ENCODE assay signal across 8 cellular contexts in the genomic region with DNA sequence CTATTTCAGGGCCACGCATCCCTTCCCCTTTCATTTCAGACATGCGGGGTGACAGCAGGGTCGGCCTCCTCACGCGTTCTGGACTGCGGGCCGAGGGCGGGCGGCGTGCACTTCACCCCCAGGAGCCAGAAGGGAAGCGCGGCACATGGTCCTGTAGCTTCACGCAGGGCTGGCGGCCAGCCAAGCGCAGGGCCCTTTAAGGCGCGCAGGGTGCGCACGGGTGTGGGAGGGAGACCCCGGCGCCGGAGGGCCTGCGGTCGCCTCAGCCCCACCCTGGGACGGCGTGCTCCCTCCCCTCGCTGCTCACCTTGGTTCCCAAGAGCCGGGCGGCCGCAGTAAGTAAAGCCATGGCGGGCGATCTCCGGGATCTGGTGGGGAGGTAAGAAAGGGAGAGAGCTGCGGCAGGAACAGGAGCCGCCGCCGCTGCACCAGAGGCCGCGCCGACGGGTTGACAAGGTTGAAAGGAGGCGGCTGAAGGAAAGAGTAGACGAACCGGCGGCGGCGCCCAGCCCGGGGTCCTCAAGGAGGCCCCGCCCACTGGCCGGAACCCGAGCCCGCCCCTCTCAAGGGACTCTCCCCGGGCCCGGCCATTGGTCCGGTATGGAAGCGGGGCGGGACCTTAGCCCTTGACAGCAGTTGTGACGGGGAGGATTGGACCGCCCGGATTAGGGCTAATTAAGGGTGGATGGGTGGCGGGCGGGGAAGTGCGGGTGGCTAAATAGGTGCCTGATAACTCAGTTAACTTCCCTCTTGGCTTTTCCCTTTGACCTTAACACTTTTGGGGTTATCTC.
DNase-seq lines count a peak whose midpoint lies in the region; ATAC-seq lines count a peak whose summit lies in the region.

A gene (minus strand): TSS at position 478 of the 791 bp plus-strand sequence. CDS start 129 bp downstream, at position 349.

- ATAC-seq in GM19023 (IDR thresholded peaks at IDR 0.05; ENCODE audit: unreplicated experiment): peak; percentile 94
- ATAC-seq in HG03280 (IDR thresholded peaks at IDR 0.05; ENCODE audit: unreplicated experiment): peak; percentile 96

- peak; percentile 97 for DNase-seq in AG08396 (ENCODE audit: low spot score)
- DNase-seq in NCI-H345 treated with DMSO at 0.1 percent for 48 hours (lab: John Stamatoyannopoulos, UW; ENCODE audit: unreplicated experiment): peak; percentile 97
- DNase-seq in activated CD4-positive, CD25-positive, alpha-beta regulatory T cell (lab: John Stamatoyannopoulos, UW): peak; percentile 97 to 98 (median 98)
- DNase-seq in central memory CD4-positive, alpha-beta T cell: peak; percentile 99
- DNase-seq in inferior parietal cortex (ENCODE audit: extremely low spot score): peak; percentile 97
- peak; percentile 96 to 99 for DNase-seq in stimulated activated CD4-positive, alpha-beta T cell treated with anti-CD3 and anti-CD28 coated beads, Interleukin-12 subunit alpha, Interleukin-12 subunit beta, amount 100 ng/mL, for 24 hours (ENCODE audit: low read depth in 2 of 2)

Comparison
In these comparisons a context has a peak if more than half of its experiments do, and no peak if none do; other contexts are left out.
1. Peak in every context shown above with its lines: DNase-seq and ATAC-seq.